ENCODE assay signal across 1 cellular context in genomic region chr19:5048091-5048726, GRCh38.
A peak's percentile ranks its signal among the peaks of the same experiment; 100 is the strongest.
TF ChIP-seq lines count a peak whose summit lies in the region.

No MANE protein-coding gene starts in this region.

TF ChIP-seq in A549, 52 proteins besides CTCF, POLR2A, EP300 and RAD21 (continued from another document):
- TF ChIP-seq REST (IDR thresholded peaks at IDR 0.05) (no peak), BHLHE40 (IDR thresholded peaks at IDR 0.05; ENCODE audit: low read depth, low read length) (peak; percentile 89), ZSCAN20 (CRISPR knock-in tag; IDR thresholded peaks at IDR 0.05) (no peak), HOXB5 (CRISPR knock-in tag; IDR thresholded peaks at IDR 0.05) (no peak), ELK1 (IDR thresholded peaks at IDR 0.05; ENCODE audit: low read depth, low read length) (no peak), KDM5A (IDR thresholded peaks at IDR 0.05) (no peak), HOXB13 (CRISPR knock-in tag; IDR thresholded peaks at IDR 0.05; ENCODE audit: low read depth) (peak; percentile 24; the same call in 1 of the 2 replicates), NR3C1 (IDR thresholded peaks at IDR 0.05) (no peak), BCL3 (IDR thresholded peaks at IDR 0.05) (no peak), SREBF2 (IDR thresholded peaks at IDR 0.05) (no peak), HDAC2 (IDR thresholded peaks at IDR 0.05) (no peak), NPAS2 (CRISPR knock-in tag; IDR thresholded peaks at IDR 0.05; ENCODE audit: borderline replicate concordance) (peak; percentile 84), RARB (CRISPR knock-in tag; IDR thresholded peaks at IDR 0.05) (no peak), ATOH8 (CRISPR knock-in tag; IDR thresholded peaks at IDR 0.05; ENCODE audit: low read depth) (0 out of 2 replicates have a peak, but pooled peaks have one; percentile 20)
TF ChIP-seq in A549: peak in this region for 9.
